ENCODE assay signal across 13 cellular contexts in genomic region chr7:26181474-26182227, GRCh38. TPM values are rescaled to one million over a fixed set of nuclear protein-coding genes. Genes with fewer than 3 reads are reported as not detected.
DNase-seq lines count a peak whose midpoint lies in the region; ATAC-seq and TF ChIP-seq lines count a peak whose summit lies in the region.
"Had no signal": no experiment of that assay in that cellular context is flagged by ENCODE, and none has a peak within 500 bp of the region (broad histone marks: within the 10 kb centered on the region; RNA-seq: fewer than 3 reads in every experiment).

No MANE protein-coding gene starts in this region.

- TF ChIP-seq CTCF in CD4-positive, alpha-beta T cell (IDR thresholded peaks at IDR 0.05): no peak
- no peak for TF ChIP-seq CTCF in activated CD8-positive, alpha-beta T cell treated with anti-CD3 and anti-CD28 coated beads for 36 hours (IDR thresholded peaks at IDR 0.05)
- no peak for TF ChIP-seq CTCF in glutamatergic neuron (IDR thresholded peaks at IDR 0.05; ENCODE audit: partially characterized antibody, unreplicated experiment)

- no peak overlapping the region for H3K4me2 ChIP-seq in GM23248 (ENCODE audit: unreplicated experiment)

- in situ Hi-C loops in GM23248 (cut with MboI): no loop called here

- ATAC-seq in CD4-positive, alpha-beta T cell (ENCODE audit: poor library complexity): no peak
- no peak for ATAC-seq in activated CD8-positive, alpha-beta T cell treated with anti-CD3 and anti-CD28 coated beads for 36 hours
- ATAC-seq in memory B cell (ENCODE audit: low read depth): no peak
- ATAC-seq: HCT116 had no signal

- 0 out of 2 replicates have a peak, but pooled peaks cover 4% of the 10 kb centered on the region for H3K4me1 ChIP-seq in GM23248 (ENCODE audit: insufficient read depth)

- no peak overlapping the region for H3K9ac ChIP-seq in GM23248
- H3K9ac ChIP-seq: parathyroid adenoma had no signal

- DNase-seq in CD4-positive, alpha-beta T cell: no peak
- DNase-seq in GM23248 (no peak), memory B cell (ENCODE audit: low spot score in 2 of 2) (no peak), H7 (no peak), glutamatergic neuron (no peak), SHP77 treated with DMSO at 0.1 percent for 48 hours (lab: John Stamatoyannopoulos, UW) (no peak)
- no peak for DNase-seq in activated CD8-positive, alpha-beta T cell treated with anti-CD3 and anti-CD28 coated beads for 36 hours
- DNase-seq: cortex of kidney, DND-41, WERI-Rb-1 had no signal

- intact Hi-C loops in CD4-positive, alpha-beta T cell (cut with DNase I, micrococcal nuclease): no loop called here
- intact Hi-C loops in activated CD8-positive, alpha-beta T cell treated with anti-CD3 and anti-CD28 coated beads for 36 hours (cut with micrococcal nuclease): loop anchor here (10.0 kb wide), 1 partner anchor 287 kb away; no protein-coding TSS in a partner anchor

- H3K36me3 ChIP-seq in GM23248 (ENCODE audit: low read depth): peaks cover 4% of the 10 kb centered on the region; the same call in 1 of the 2 replicates
- peaks cover 15% of the 10 kb centered on the region for H3K36me3 ChIP-seq in H7 (replicated peaks; ENCODE audit: control insufficient read depth, insufficient read depth, low read length)

- peak overlapping the region; percentile 21 for H3K27ac Mint-ChIP-seq in CD4-positive, alpha-beta T cell
- peak overlapping the region; percentile 73 for H3K27ac Mint-ChIP-seq in activated CD8-positive, alpha-beta T cell treated with anti-CD3 and anti-CD28 coated beads for 36 hours
- H3K27ac Mint-ChIP-seq in memory B cell (peak overlapping the region; percentile 3), glutamatergic neuron (ENCODE audit: unreplicated experiment) (no peak overlapping the region)

- no peaks in the 10 kb centered on the region for H3K27me3 ChIP-seq in CD4-positive, alpha-beta T cell (ENCODE audit: control insufficient read depth, insufficient read depth, low read length)
- H3K27me3 ChIP-seq in GM23248 (replicated peaks; ENCODE audit: insufficient read depth): no peaks in the 10 kb centered on the region
- no peaks in the 10 kb centered on the region for H3K27me3 ChIP-seq in H7 (ENCODE audit: control insufficient read depth, insufficient read depth, low read length)

- 0 out of 2 replicates have a peak, but pooled peaks cover 3% of the 10 kb centered on the region for H4K20me1 ChIP-seq in GM23248 (ENCODE audit: insufficient read depth)

- H3K9me3 ChIP-seq in CD4-positive, alpha-beta T cell (ENCODE audit: control insufficient read depth, low read length): no peaks in the 10 kb centered on the region
- no peaks in the 10 kb centered on the region for H3K9me3 ChIP-seq in GM23248 (ENCODE audit: low read depth)

- CTCF ChIA-PET in CD4-positive, alpha-beta T cell (lab: Charles Lee): no interaction called here
- CTCF ChIA-PET in activated CD8-positive, alpha-beta T cell treated with anti-CD3 and anti-CD28 coated beads for 36 hours (lab: Charles Lee): interaction anchor here (1.2 to 5.1 kb wide), 4 partner anchors 16 to 91 kb away, joined by 3 to 35 read pairs (median 4); partner anchors contain the start of gene CBX3

- H3K4me3 ChIP-seq in GM23248: no peak overlapping the region
- no peak overlapping the region for H3K4me3 ChIP-seq in H7 (ENCODE audit: insufficient read depth, low read depth, low read length)

- H3K9me2 ChIP-seq in GM23248 (ENCODE audit: insufficient read depth): no peaks in the 10 kb centered on the region

- peaks cover 3% of the 10 kb centered on the region for H3K9me3 Mint-ChIP-seq in CD4-positive, alpha-beta T cell
- no peaks in the 10 kb centered on the region for H3K9me3 Mint-ChIP-seq in activated CD8-positive, alpha-beta T cell treated with anti-CD3 and anti-CD28 coated beads for 36 hours
- no peaks in the 10 kb centered on the region for H3K9me3 Mint-ChIP-seq in memory B cell
- H3K9me3 Mint-ChIP-seq in glutamatergic neuron (ENCODE audit: unreplicated experiment): peaks cover 7% of the 10 kb centered on the region

- no peaks in the 10 kb centered on the region for H3K27me3 Mint-ChIP-seq in CD4-positive, alpha-beta T cell
- H3K27me3 Mint-ChIP-seq in activated CD8-positive, alpha-beta T cell treated with anti-CD3 and anti-CD28 coated beads for 36 hours: no peaks in the 10 kb centered on the region
- H3K27me3 Mint-ChIP-seq in memory B cell: no peaks in the 10 kb centered on the region
- peaks cover 4% of the 10 kb centered on the region for H3K27me3 Mint-ChIP-seq in glutamatergic neuron (ENCODE audit: unreplicated experiment)

- no peak overlapping the region for H2AFZ ChIP-seq in GM23248
- H2AFZ ChIP-seq: parathyroid adenoma had no signal

- H3F3A ChIP-seq in GM23248 (ENCODE audit: insufficient read depth): peaks cover 70% of the 10 kb centered on the region

- WGBS in GM23248 (ENCODE audit: low coverage in 1 of 2, low lambda C conversion rate in 2 of 2, missing lambda C conversion rate in 2 of 2), 2 experiments: 80 to 82% methylated on average over 3 of the region's 3 CpGs

- POLR2A ChIA-PET in CD4-positive, alpha-beta T cell (lab: Charles Lee): interaction anchor here (0.6 to 9.6 kb wide), 11 partner anchors 7 to 1559 kb away, joined by 3 to 183 read pairs (median 3); partner anchors contain the start of genes CBX3, HNRNPA2B1 and NFE2L3
- POLR2A ChIA-PET in activated CD8-positive, alpha-beta T cell treated with anti-CD3 and anti-CD28 coated beads for 36 hours (lab: Charles Lee): interaction anchor here (1.0 to 19.9 kb wide), 10 partner anchors 10 to 164 kb away, joined by 3 to 588 read pairs (median 5); partner anchors contain the start of genes CBX3, HNRNPA2B1 and NFE2L3

- peaks cover 59% of the 10 kb centered on the region for H3K4me1 Mint-ChIP-seq in CD4-positive, alpha-beta T cell (ENCODE audit: low read depth)
- peaks cover 49% of the 10 kb centered on the region for H3K4me1 Mint-ChIP-seq in activated CD8-positive, alpha-beta T cell treated with anti-CD3 and anti-CD28 coated beads for 36 hours (ENCODE audit: low read depth)
- H3K4me1 Mint-ChIP-seq in memory B cell (peaks cover 31% of the 10 kb centered on the region), glutamatergic neuron (ENCODE audit: low read depth, unreplicated experiment) (peaks cover 2% of the 10 kb centered on the region)

- H3K4me3 Mint-ChIP-seq in CD4-positive, alpha-beta T cell: no peak overlapping the region
- H3K4me3 Mint-ChIP-seq in activated CD8-positive, alpha-beta T cell treated with anti-CD3 and anti-CD28 coated beads for 36 hours: no peak overlapping the region
- no peak overlapping the region for H3K4me3 Mint-ChIP-seq in memory B cell
- H3K4me3 Mint-ChIP-seq in glutamatergic neuron (ENCODE audit: unreplicated experiment): no peak overlapping the region

- H3K27ac ChIP-seq in CD4-positive, alpha-beta T cell (ENCODE audit: low read depth, low read length): peak overlapping the region; percentile 21
- H3K27ac ChIP-seq in GM23248: peak overlapping the region; percentile 36; the same call in 1 of the 2 replicates
- H3K27ac ChIP-seq: C4-2B, parathyroid adenoma, WERI-Rb-1 had no signal

- peaks cover 15% of the 10 kb centered on the region for H3K36me3 Mint-ChIP-seq in CD4-positive, alpha-beta T cell (ENCODE audit: low read depth)
- peaks cover 66% of the 10 kb centered on the region for H3K36me3 Mint-ChIP-seq in activated CD8-positive, alpha-beta T cell treated with anti-CD3 and anti-CD28 coated beads for 36 hours (ENCODE audit: low read depth)
- H3K36me3 Mint-ChIP-seq in memory B cell (peaks cover 3% of the 10 kb centered on the region), glutamatergic neuron (ENCODE audit: unreplicated experiment) (no peaks in the 10 kb centered on the region)

- no peaks in the 10 kb centered on the region for H3K79me2 ChIP-seq in GM23248 (ENCODE audit: insufficient read depth)
- H3K79me2 ChIP-seq: parathyroid adenoma had no signal

RNA-seq across cellular contexts. Expression of gene HNRNPA2B1, which starts 18.9 kb away (rescaled TPM):
- total RNA-seq in CD4-positive, alpha-beta T cell: 100 to 1,000 TPM; 282 to 299 TPM
- total RNA-seq in GM23248 (2014; rRNA removed; shearing (Covaris generic)): 125 and 134 TPM in 2 replicates
- 493 and 529 TPM in 2 replicates for polyA plus RNA-seq in GM23248 (2016; fragmentation: Nextera tagmentation; extraction: Ambion mirVana)
- total RNA-seq in activated CD8-positive, alpha-beta T cell treated with anti-CD3 and anti-CD28 coated beads for 36 hours: 100 to 1,000 TPM; 871 to 893 TPM
- total RNA-seq in H7 (2014; rRNA removed; shearing (Covaris generic)): 223 and 239 TPM in 2 replicates
- 685 TPM for total RNA-seq in glutamatergic neuron (ENCODE audit: unreplicated experiment)

RNA-seq across cellular contexts. Expression of gene CBX3, which starts 19.9 kb away (rescaled TPM):
- 100 to 1,000 TPM; 124 to 132 TPM for total RNA-seq in CD4-positive, alpha-beta T cell
- 109 and 122 TPM in 2 replicates for total RNA-seq in GM23248 (2014; rRNA removed; shearing (Covaris generic))
- polyA plus RNA-seq in GM23248 (2016; fragmentation: Nextera tagmentation; extraction: Ambion mirVana): 71.1 and 73.3 TPM in 2 replicates
- 100 to 1,000 TPM; 313 to 320 TPM for total RNA-seq in activated CD8-positive, alpha-beta T cell treated with anti-CD3 and anti-CD28 coated beads for 36 hours
- 170 and 231 TPM in 2 replicates for total RNA-seq in H7 (2014; rRNA removed; shearing (Covaris generic))
- total RNA-seq in glutamatergic neuron (ENCODE audit: unreplicated experiment): 191 TPM

RNA-seq across cellular contexts. Expression of gene NFE2L3, which starts 29.7 kb away (rescaled TPM):
- under 1 TPM; 0.45 to 0.93 TPM for total RNA-seq in CD4-positive, alpha-beta T cell
- total RNA-seq in GM23248 (2014; rRNA removed; shearing (Covaris generic)): 0.76 and 1.4 TPM in 2 replicates
- 0.41 and 0.70 TPM in 2 replicates for polyA plus RNA-seq in GM23248 (2016; fragmentation: Nextera tagmentation; extraction: Ambion mirVana)
- total RNA-seq in activated CD8-positive, alpha-beta T cell treated with anti-CD3 and anti-CD28 coated beads for 36 hours: 10 to 100 TPM; 21.5 to 22.6 TPM
- 69.0 and 118 TPM in 2 replicates for total RNA-seq in H7 (2014; rRNA removed; shearing (Covaris generic))
- 42.1 TPM for total RNA-seq in glutamatergic neuron (ENCODE audit: unreplicated experiment)
